Comparison of ENCODE assay signal across 28 cellular contexts in genomic region chr12:65592416-65592815, GRCh38.
"Had no signal": no experiment of that assay in that cellular context is flagged by ENCODE, and none has a peak within 500 bp of the region (broad histone marks: within the 10 kb centered on the region; RNA-seq: fewer than 3 reads in every experiment).

No MANE protein-coding gene starts in this region.

- H3K9me3 Mint-ChIP-seq: activated B cell treated with CpG ODN at 0.5 μM for 24 hours; activated CD8-positive, alpha-beta T cell treated with anti-CD3 and anti-CD28 coated beads for 36 hours; activated naive CD4-positive, alpha-beta T cell treated with anti-CD3 and anti-CD28 coated beads, Interleukin-2, amount 50 U/mL, for 72 hours; activated T-helper 2 cell treated with anti-CD3 and anti-CD28 coated beads, Interferon-gamma antibody, Interleukin-2, Interleukin-4, amounts not matched to agents 10 μg/mL and 5 μg/mL and 100 μg/mL, durations not matched to agents 14 hours and 24 hours and 36 hours; effector memory CD8-positive, alpha-beta T cell; natural killer cell treated with Interleukin-12 subunit alpha and Interleukin-12 subunit beta and Interleukin-15 and Interleukin-18, amount 100 ng/mL, for 72 hours; T-helper 2 cell treated with Interferon-gamma antibody and Interleukin-4, amounts not matched to agents 5 μg/mL and 100 μg/mL, for 36 hours had no signal

- H3K4me1 Mint-ChIP-seq: activated B cell treated with CpG ODN at 0.5 μM for 24 hours had no signal

- H3K9me3 ChIP-seq: body of pancreas, heart left ventricle, left lung, lower lobe of right lung, mucosa of descending colon, right atrium auricular region, tibial nerve had no signal

- H3K27ac Mint-ChIP-seq: activated B cell treated with CpG ODN at 0.5 μM for 24 hours; activated CD8-positive, alpha-beta T cell treated with anti-CD3 and anti-CD28 coated beads for 36 hours; activated naive CD4-positive, alpha-beta T cell treated with anti-CD3 and anti-CD28 coated beads, Interleukin-2, amount 50 U/mL, for 72 hours; activated T-helper 2 cell treated with anti-CD3 and anti-CD28 coated beads, Interferon-gamma antibody, Interleukin-2, Interleukin-4, amounts not matched to agents 10 μg/mL and 5 μg/mL and 100 μg/mL, durations not matched to agents 14 hours and 24 hours and 36 hours; effector memory CD8-positive, alpha-beta T cell; natural killer cell treated with Interleukin-12 subunit alpha and Interleukin-12 subunit beta and Interleukin-15 and Interleukin-18, amount 100 ng/mL, for 72 hours; T-helper 2 cell treated with Interferon-gamma antibody and Interleukin-4, amounts not matched to agents 5 μg/mL and 100 μg/mL, for 36 hours had no signal

- H3K36me3 ChIP-seq: cardiac muscle cell, heart left ventricle, left lung, lower lobe of right lung, right atrium auricular region, tibial nerve had no signal

- H3K4me3 ChIP-seq: body of pancreas, cardiac muscle cell, coronary artery, heart left ventricle, left lung, lower lobe of right lung, mucosa of descending colon, right atrium auricular region, tibial nerve had no signal

- DNase-seq: activated B cell treated with CpG ODN at 0.5 μM for 24 hours; activated CD4-positive, alpha-beta T cell treated with anti-CD3 and anti-CD28 coated beads, Interleukin-2, amount 50 U/mL, for 1 hour; activated CD8-positive, alpha-beta T cell treated with anti-CD3 and anti-CD28 coated beads for 36 hours; activated naive CD4-positive, alpha-beta T cell; activated T-cell treated with anti-CD3 and anti-CD28 coated beads, Interleukin-2, amount 50 U/mL, for 48 hours; aorta; body of pancreas; cerebellar nuclear complex; effector memory CD8-positive, alpha-beta T cell; foreskin keratinocyte; heart left ventricle; hypothalamus; left lung; lower lobe of right lung; mesendoderm; mucosa of descending colon; occipital lobe; stimulated activated CD4-positive, alpha-beta T cell treated with anti-CD3 and anti-CD28 coated beads, Interleukin-2, amount 100 ng/mL, for 48 hours; stimulated activated naive CD4-positive, alpha-beta T cell treated with Interleukin-2 at 50 U/mL for 16 hours; T-helper 1 cell had no signal

- H3K4me3 Mint-ChIP-seq: activated B cell treated with CpG ODN at 0.5 μM for 24 hours; activated CD8-positive, alpha-beta T cell treated with anti-CD3 and anti-CD28 coated beads for 36 hours; effector memory CD8-positive, alpha-beta T cell; natural killer cell treated with Interleukin-12 subunit alpha and Interleukin-12 subunit beta and Interleukin-15 and Interleukin-18, amount 100 ng/mL, for 72 hours; T-helper 2 cell treated with Interferon-gamma antibody and Interleukin-4, amounts not matched to agents 5 μg/mL and 100 μg/mL, for 36 hours had no signal

- H3K4me1 ChIP-seq: body of pancreas, left lung, lower lobe of right lung, tibial nerve had no signal

- H3K27me3 ChIP-seq: body of pancreas, cardiac muscle cell, foreskin keratinocyte, heart left ventricle, right atrium auricular region, tibial nerve had no signal

- H3K36me3 Mint-ChIP-seq: activated naive CD4-positive, alpha-beta T cell treated with anti-CD3 and anti-CD28 coated beads, Interleukin-2, amount 50 U/mL, for 72 hours; natural killer cell treated with Interleukin-12 subunit alpha and Interleukin-12 subunit beta and Interleukin-15 and Interleukin-18, amount 100 ng/mL, for 72 hours had no signal

- H3K27ac ChIP-seq: body of pancreas, cardiac muscle cell, coronary artery, foreskin keratinocyte, heart left ventricle, left lung, lower lobe of right lung, right atrium auricular region, tibial nerve had no signal
